Comparison of ENCODE assay signal across 19 cellular contexts in genomic region chr1:107264561-107264960, GRCh38.
DNase-seq lines count a peak whose midpoint lies in the region; ATAC-seq and TF ChIP-seq lines count a peak whose summit lies in the region.
"Had no signal": no experiment of that assay in that cellular context is flagged by ENCODE, and none has a peak within 500 bp of the region (broad histone marks: within the 10 kb centered on the region; RNA-seq: fewer than 3 reads in every experiment).

No MANE protein-coding gene starts in this region.

- intact Hi-C loops in Right ventricle myocardium superior (cut with DNase I), result no loop called here
- intact Hi-C loops in heart right ventricle (cut with DNase I), result no loop called here

- peak overlapping the region; percentile 67 for H3K4me3 ChIP-seq in SK-N-MC
- H3K4me3 ChIP-seq in fibroblast of lung (replicated peaks in 1 of 4; ENCODE audit: control extremely low read depth in 1 of 4, insufficient read depth in 1 of 4, low read depth in 3 of 4, low read length in 4 of 4), result no peak overlapping the region
- H3K4me3 ChIP-seq in heart right ventricle, result no peak overlapping the region
- H3K4me3 ChIP-seq: tibial artery had no signal

- no peak for ATAC-seq in Right ventricle myocardium superior (ENCODE audit: poor library complexity)
- ATAC-seq in heart right ventricle, result no peak
- ATAC-seq: stimulated activated naive CD8-positive, alpha-beta T cell treated with anti-CD3 and anti-CD28 coated beads, Interleukin-15, Interleukin-2, amounts not matched to agents 100 U/mL and 50 U/mL, for 24 hours had no signal

- H3K9ac ChIP-seq in SK-N-MC (ENCODE audit: insufficient read length), result peak overlapping the region; percentile 54
- no peak overlapping the region for H3K9ac ChIP-seq in fibroblast of lung (ENCODE audit: insufficient read depth, low read length)

- H4K20me1 ChIP-seq in fibroblast of lung (ENCODE audit: control insufficient read depth, extremely low read depth, insufficient read depth, low read length), result no peaks in the 10 kb centered on the region

- WGBS in heart right ventricle, 2 donors, result 66 to 67% methylated on average over 1 of the region's 1 CpG

- H3K4me1 ChIP-seq in fibroblast of lung (ENCODE audit: control insufficient read depth, extremely low read depth, insufficient read depth, low read length) (no peaks in the 10 kb centered on the region), heart right ventricle (no peaks in the 10 kb centered on the region)
- H3K4me1 ChIP-seq: tibial artery had no signal

- H3K27me3 ChIP-seq in fibroblast of lung (ENCODE audit: control insufficient read depth, insufficient read depth, low read length), result no peaks in the 10 kb centered on the region
- no peaks in the 10 kb centered on the region for H3K27me3 ChIP-seq in heart right ventricle
- H3K27me3 ChIP-seq: tibial artery had no signal

- H3K79me2 ChIP-seq in fibroblast of lung (ENCODE audit: control insufficient read depth, insufficient read depth, low read length), result no peaks in the 10 kb centered on the region

- peaks cover 22% of the 10 kb centered on the region for H3K36me3 ChIP-seq in SK-N-MC (ENCODE audit: insufficient read depth, low read length)
- H3K36me3 ChIP-seq in fibroblast of lung (ENCODE audit: control insufficient read depth, insufficient read depth, low read length), result no peaks in the 10 kb centered on the region
- H3K36me3 ChIP-seq in heart right ventricle, result no peaks in the 10 kb centered on the region
- H3K36me3 ChIP-seq: tibial artery had no signal

- H3K4me2 ChIP-seq in fibroblast of lung (ENCODE audit: extremely low read depth, insufficient read depth, low read length), result peak overlapping the region; percentile 10

- DNase-seq in HCEC 1CT, result peak; percentile 15
- DNase-seq in SK-N-MC (ENCODE audit: low read depth, low spot score), result no peak
- DNase-seq in fibroblast of lung (ENCODE audit: low read depth in 2 of 2), result peak; percentile 22 to 63
- DNase-seq in stromal cell of bone marrow (ENCODE audit: low read depth), result peak; percentile 21
- no peak for DNase-seq in Right ventricle myocardium superior
- DNase-seq in mesenteric fat pad (ENCODE audit: low spot score), result no peak
- no peak for DNase-seq in heart right ventricle
- DNase-seq: activated CD4-positive, alpha-beta T cell treated with anti-CD3 and anti-CD28 coated beads, Interleukin-2, amount 50 U/mL, for 48 hours; activated CD4-positive, CD25-positive, alpha-beta regulatory T cell; activated CD8-positive, alpha-beta memory T cell treated with anti-CD3 and anti-CD28 coated beads, Interleukin-2, amount 50 U/mL, for 48 hours; AML-193; kidney glomerular epithelial cell; NCI-H2171; NCI-H524 treated with DMSO at 0.1 percent for 48 hours; occipital lobe; stimulated activated CD4-positive, alpha-beta T cell treated with anti-CD3 and anti-CD28 coated beads, Interleukin-4, amount 100 ng/mL, for 24 hours; stimulated activated naive CD8-positive, alpha-beta T cell treated with anti-CD3 and anti-CD28 coated beads, Interleukin-15, Interleukin-2, amounts not matched to agents 100 U/mL and 50 U/mL, for 24 hours; T1000; tibial artery had no signal

- peak overlapping the region; percentile 99 for H3K27ac ChIP-seq in SK-N-MC
- no peak overlapping the region for H3K27ac ChIP-seq in fibroblast of lung (ENCODE audit: insufficient read depth, low read length)
- H3K27ac ChIP-seq in heart right ventricle, result no peak overlapping the region
- H3K27ac ChIP-seq: tibial artery had no signal

- no peak for TF ChIP-seq CTCF in fibroblast of lung (conservative IDR thresholded peaks at IDR 0.05 in 1 of 2, IDR thresholded peaks at IDR 0.05 in 1 of 2; ENCODE audit: low read depth in 1 of 2, low read length in 2 of 2)
- no peak for TF ChIP-seq CTCF in heart right ventricle (IDR thresholded peaks at IDR 0.05)

- peaks cover 7% of the 10 kb centered on the region; the same call in 1 of the 2 replicates for H3K9me3 ChIP-seq in SK-N-MC (ENCODE audit: low read depth, low read length)
- H3K9me3 ChIP-seq in fibroblast of lung (ENCODE audit: control insufficient read depth, insufficient read depth, low read depth, low read length), result no peaks in the 10 kb centered on the region
- H3K9me3 ChIP-seq in heart right ventricle, result no peaks in the 10 kb centered on the region
- H3K9me3 ChIP-seq: tibial artery had no signal

- H2AFZ ChIP-seq in fibroblast of lung (ENCODE audit: low read length), result no peak overlapping the region

Comparison
In these comparisons a context has a peak if more than half of its experiments do, and no peak if none do; other contexts are left out.
1. DNase-seq: peak in HCEC 1CT (single experiment), fibroblast of lung (2 of 2) and stromal cell of bone marrow (single experiment); none in SK-N-MC (single experiment), Right ventricle myocardium superior (single experiment), mesenteric fat pad (single experiment) and heart right ventricle (0 of 2).